Comparison of ENCODE assay signal across 26 cellular contexts in the genomic region with DNA sequence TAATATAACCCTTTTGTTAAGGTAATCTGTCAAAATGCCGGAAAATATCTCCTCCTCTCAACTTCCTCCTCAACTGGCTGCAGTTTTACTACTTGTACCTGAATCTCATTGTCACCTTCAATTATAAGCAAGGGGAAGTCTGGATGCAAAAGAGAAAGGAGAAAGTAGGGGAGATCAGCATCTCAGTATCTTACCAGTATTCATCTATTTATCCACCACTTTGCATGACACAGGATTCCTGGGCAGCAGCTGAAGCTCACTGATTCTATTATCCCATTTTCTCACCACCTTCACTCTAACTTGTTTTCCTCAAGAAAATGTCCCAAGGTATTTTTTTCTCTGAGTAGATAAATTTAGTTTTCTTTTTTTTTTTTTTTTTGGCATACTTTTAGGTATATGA.
"Had no signal": no experiment of that assay in that cellular context is flagged by ENCODE, and none has a peak within 500 bp of the region (broad histone marks: within the 10 kb centered on the region; RNA-seq: fewer than 3 reads in every experiment).

No MANE protein-coding gene starts in this region.

- H3K36me3 ChIP-seq: adrenal gland had no signal

- H3K27me3 Mint-ChIP-seq: activated CD4-positive, alpha-beta memory T cell treated with anti-CD3 and anti-CD28 coated beads, Interleukin-2, amount 10 ng/mL, durations not matched to agents 7 days and 5 days; activated CD4-positive, alpha-beta T cell treated with anti-CD3 and anti-CD28 coated beads for 36 hours; activated naive CD8-positive, alpha-beta T cell treated with anti-CD3 and anti-CD28 coated beads for 36 hours; activated T-helper 17 cell treated with anti-CD3 and anti-CD28 coated beads, Interleukin-2, amount 50 U/mL, for 72 hours had no signal

- H3K9me3 Mint-ChIP-seq: activated T-helper 17 cell treated with anti-CD3 and anti-CD28 coated beads, Interleukin-2, amount 50 U/mL, for 72 hours had no signal

- ATAC-seq: activated CD4-positive, alpha-beta T cell treated with anti-CD3 and anti-CD28 coated beads for 36 hours; activated T-helper 17 cell treated with anti-CD3 and anti-CD28 coated beads, Interleukin-2, amount 50 U/mL, for 72 hours; Panc1; Right ventricle myocardium inferior had no signal

- H3K4me1 ChIP-seq: adrenal gland had no signal

- DNase-seq: activated CD4-positive, alpha-beta memory T cell treated with anti-CD3 and anti-CD28 coated beads, Interleukin-2, amount 10 ng/mL, durations not matched to agents 7 days and 5 days; activated CD4-positive, alpha-beta T cell treated with anti-CD3 and anti-CD28 coated beads for 36 hours; activated CD4-positive, alpha-beta T cell treated with anti-CD3 and anti-CD28 coated beads, Interleukin-2, amount 50 U/mL, for 1 hour; activated gamma-delta T cell; activated naive CD8-positive, alpha-beta T cell treated with anti-CD3 and anti-CD28 coated beads for 36 hours; activated T-cell treated with anti-CD3 and anti-CD28 coated beads for 4 hours; activated T-cell treated with anti-CD3 and anti-CD28 coated beads, Interleukin-2, amount 50 U/mL, for 48 hours; adrenal gland; anterior cingulate cortex; cerebellar nuclear complex; NCI-H1092; NCI-H1417; NCI-H1930; NCI-H2171; NCI-H226; NCI-H526; NCI-H82; OCI-M1; RPMI8226; T-helper 1 cell had no signal

- H3K4me1 Mint-ChIP-seq: activated CD4-positive, alpha-beta memory T cell treated with anti-CD3 and anti-CD28 coated beads, Interleukin-2, amount 10 ng/mL, durations not matched to agents 7 days and 5 days; activated T-helper 17 cell treated with anti-CD3 and anti-CD28 coated beads, Interleukin-2, amount 50 U/mL, for 72 hours had no signal

- H3K4me3 Mint-ChIP-seq: activated CD4-positive, alpha-beta memory T cell treated with anti-CD3 and anti-CD28 coated beads, Interleukin-2, amount 10 ng/mL, durations not matched to agents 7 days and 5 days; activated CD4-positive, alpha-beta T cell treated with anti-CD3 and anti-CD28 coated beads for 36 hours; activated naive CD4-positive, alpha-beta T cell treated with anti-CD3 and anti-CD28 coated beads for 36 hours; activated naive CD8-positive, alpha-beta T cell treated with anti-CD3 and anti-CD28 coated beads for 36 hours; activated T-helper 17 cell treated with anti-CD3 and anti-CD28 coated beads, Interleukin-2, amount 50 U/mL, for 72 hours had no signal

- H3K4me3 ChIP-seq: adrenal gland, SK-N-MC had no signal

- H3K9me3 ChIP-seq: adrenal gland had no signal

- H3K27ac ChIP-seq: adrenal gland, SK-N-MC, VCaP had no signal

- H3K27ac Mint-ChIP-seq: activated CD4-positive, alpha-beta memory T cell treated with anti-CD3 and anti-CD28 coated beads, Interleukin-2, amount 10 ng/mL, durations not matched to agents 7 days and 5 days; activated CD4-positive, alpha-beta T cell treated with anti-CD3 and anti-CD28 coated beads for 36 hours; activated naive CD4-positive, alpha-beta T cell treated with anti-CD3 and anti-CD28 coated beads for 36 hours; activated naive CD8-positive, alpha-beta T cell treated with anti-CD3 and anti-CD28 coated beads for 36 hours; activated T-helper 17 cell treated with anti-CD3 and anti-CD28 coated beads, Interleukin-2, amount 50 U/mL, for 72 hours had no signal

- H3K27me3 ChIP-seq: adrenal gland had no signal
